Comparison of ENCODE assay signal across 9 cellular contexts in the genomic region with DNA sequence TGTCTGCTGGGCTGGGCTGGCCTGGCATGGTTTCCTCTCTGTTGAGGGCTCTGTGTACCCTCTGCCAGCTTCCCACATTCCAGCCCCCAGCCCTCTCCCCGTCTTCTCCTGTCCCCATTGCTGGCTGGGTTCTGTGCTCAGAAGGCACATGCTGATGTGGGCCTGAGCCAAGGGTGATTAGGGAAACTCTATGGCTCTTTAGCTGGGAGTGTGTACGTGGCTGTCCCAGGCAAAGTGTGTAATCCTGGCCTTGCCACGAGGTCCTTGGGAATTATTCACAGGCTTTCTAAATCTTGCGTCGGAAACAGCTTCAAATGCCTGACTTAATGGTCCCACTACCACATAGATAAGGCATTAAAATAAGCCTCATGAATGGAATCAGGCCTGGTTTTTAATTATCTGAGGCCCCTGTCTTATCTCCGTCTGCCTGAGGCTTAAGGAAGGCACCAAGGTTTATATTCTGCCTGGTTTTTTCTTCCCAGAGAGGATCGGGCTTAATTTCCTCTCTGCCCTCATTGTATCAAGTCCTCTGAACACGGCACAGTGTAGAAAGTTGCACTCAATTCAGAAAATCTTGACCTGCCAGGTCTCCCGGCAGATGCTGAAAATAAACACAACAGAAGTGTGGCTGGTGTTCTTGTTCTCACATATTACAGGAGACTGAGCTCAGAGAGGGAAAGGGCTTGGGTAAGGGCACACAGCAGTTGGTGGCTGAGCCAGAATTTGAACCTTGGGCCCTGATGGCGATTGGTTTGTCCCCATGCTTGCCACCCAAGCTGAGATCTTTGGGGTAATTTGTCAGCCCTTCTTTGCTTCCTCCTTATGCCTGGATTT. TPM values are rescaled to one million over a fixed set of nuclear protein-coding genes. Genes with fewer than 3 reads are reported as not detected.
DNase-seq lines count a peak whose midpoint lies in the region; ATAC-seq and TF ChIP-seq lines count a peak whose summit lies in the region.
"Had no signal": no experiment of that assay in that cellular context is flagged by ENCODE, and none has a peak within 500 bp of the region (broad histone marks: within the 10 kb centered on the region; RNA-seq: fewer than 3 reads in every experiment).

No MANE protein-coding gene starts in this region.

- no peak overlapping the region for H3K4me3 ChIP-seq in testis

- TF ChIP-seq POLR2A in testis (IDR thresholded peaks at IDR 0.05), result no peak

- intact Hi-C loops in testis (cut with DNase I; ENCODE audit: low total_unique reads), result no loop called here

- no peak for ATAC-seq in HG02870 (IDR thresholded peaks at IDR 0.05; ENCODE audit: unreplicated experiment)

- H3K36me3 Mint-ChIP-seq in activated naive CD8-positive, alpha-beta T cell, result peaks cover 15% of the 10 kb centered on the region

- H3K4me1 ChIP-seq in testis, result peaks cover 17% of the 10 kb centered on the region

- peak overlapping the region; percentile 72 for H3K27ac Mint-ChIP-seq in activated naive CD8-positive, alpha-beta T cell

- peak overlapping the region in 1 of 2 donors; percentile 39 for H3K27ac ChIP-seq in testis
- H3K27ac ChIP-seq: 22Rv1 had no signal

- no peaks in the 10 kb centered on the region for H3K36me3 ChIP-seq in testis (ENCODE audit: low read depth, missing control alignments)

- H3K4me3 Mint-ChIP-seq in activated naive CD8-positive, alpha-beta T cell, result no peak overlapping the region

- no peaks in the 10 kb centered on the region for H3K9me3 ChIP-seq in testis

- H3K9me3 Mint-ChIP-seq in activated naive CD8-positive, alpha-beta T cell (ENCODE audit: low read depth), result no peaks in the 10 kb centered on the region

- WGBS in testis, 2 donors, result 50 to 61% methylated on average over 10 of the region's 10 CpGs

- no peaks in the 10 kb centered on the region for H3K27me3 ChIP-seq in testis

- H3K4me1 Mint-ChIP-seq in activated naive CD8-positive, alpha-beta T cell (ENCODE audit: low read depth), result peaks cover 49% of the 10 kb centered on the region

- no peaks in the 10 kb centered on the region for H3K27me3 Mint-ChIP-seq in activated naive CD8-positive, alpha-beta T cell

- peak; percentile 31 for DNase-seq in DMS 273 (lab: John Stamatoyannopoulos, UW; ENCODE audit: unreplicated experiment)
- DNase-seq in DMS 273 treated with DMSO at 0.1 percent for 48 hours (lab: John Stamatoyannopoulos, UW), result no peak
- DNase-seq in islet precursor cell, result peak; percentile 86
- peak; percentile 37 for DNase-seq in testis
- DNase-seq in NCI-H146 treated with DMSO at 0.1 percent for 48 hours (lab: John Stamatoyannopoulos, UW; ENCODE audit: unreplicated experiment), result no peak
- no peak for DNase-seq in NCI-H2029 treated with DMSO at 0.1 percent for 48 hours (lab: John Stamatoyannopoulos, UW)

- no peak for TF ChIP-seq CTCF in testis (IDR thresholded peaks at IDR 0.05)

RNA-seq across cellular contexts. Expression of a gene that starts 52.9 kb away (rescaled TPM):
- 1 to 10 TPM; 7.2 to 7.4 TPM for total RNA-seq in testis
- polyA plus RNA-seq in testis (ENCODE audit: insufficient read depth, low read depth, low replicate concordance), result 27.5 TPM

Comparison
In these comparisons a context has a peak if more than half of its experiments do, and no peak if none do; other contexts are left out.
1. DNase-seq: peak in DMS 273 (single experiment), islet precursor cell (single experiment) and testis (single experiment); none in DMS 273 treated with DMSO at 0.1 percent for 48 hours (single experiment), NCI-H146 treated with DMSO at 0.1 percent for 48 hours (single experiment) and NCI-H2029 treated with DMSO at 0.1 percent for 48 hours (single experiment).